In the genomic region with DNA sequence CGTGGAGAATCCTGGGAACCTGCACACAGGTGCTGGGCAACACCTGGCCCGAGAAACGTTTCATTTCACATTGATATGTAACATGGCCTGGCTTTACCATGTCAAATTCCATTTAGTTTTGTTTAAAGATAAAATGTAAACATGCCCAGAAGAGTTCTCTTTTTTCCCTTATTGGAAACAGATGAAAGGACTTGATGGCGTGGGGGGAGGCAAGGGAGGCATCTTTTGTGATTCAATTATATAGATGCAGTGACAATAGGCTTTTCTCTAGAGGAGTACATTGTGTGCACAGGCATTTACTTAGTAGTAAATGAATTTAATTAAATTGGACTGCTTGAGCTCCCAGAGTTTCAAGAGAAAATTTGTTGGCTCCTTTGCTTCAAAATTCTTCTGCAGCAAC, we compare ENCODE assay signal across 24 cellular contexts.
"Had no signal": no experiment of that assay in that cellular context is flagged by ENCODE, and none has a peak within 500 bp of the region (broad histone marks: within the 10 kb centered on the region; RNA-seq: fewer than 3 reads in every experiment).

No MANE protein-coding gene starts in this region.

- H3K4me1 Mint-ChIP-seq: activated CD4-positive, alpha-beta T cell treated with anti-CD3 and anti-CD28 coated beads for 36 hours had no signal

- H3K4me3 Mint-ChIP-seq: activated CD4-positive, alpha-beta T cell treated with anti-CD3 and anti-CD28 coated beads for 36 hours; activated T-cell treated with anti-CD3 and anti-CD28 coated beads, Interleukin-2, amount 50 U/mL, for 72 hours; central memory CD8-positive, alpha-beta T cell; natural killer cell treated with Interleukin-12 subunit alpha and Interleukin-12 subunit beta and Interleukin-15 and Interleukin-18, amount 100 ng/mL, for 72 hours; stimulated activated memory B cell treated with anti-CD40 and anti-IgM and Interleukin-4, amounts not matched to agents 10 μg/mL and 1 μg/mL and 100 μg/mL, for 72 hours; T-helper 2 cell treated with Interferon-gamma antibody and Interleukin-4, amounts not matched to agents 5 μg/mL and 100 μg/mL, for 36 hours had no signal

- H3K4me1 ChIP-seq: right lobe of liver had no signal

- DNase-seq: activated CD4-positive, alpha-beta T cell treated with anti-CD3 and anti-CD28 coated beads for 36 hours; activated CD4-positive, CD25-positive, alpha-beta regulatory T cell; activated naive CD4-positive, alpha-beta T cell; activated T-cell treated with anti-CD3 and anti-CD28 coated beads for 4 hours; activated T-cell treated with anti-CD3 and anti-CD28 coated beads, Interleukin-2, amount 50 U/mL, for 72 hours; anterior cingulate cortex; dermis blood vessel endothelial cell; effector CD4-positive, alpha-beta T cell; islet precursor cell; left ventricle myocardium inferior; mesendoderm; right lobe of liver; stimulated activated CD4-positive, alpha-beta T cell treated with anti-CD3 and anti-CD28 coated beads, Interleukin-12 subunit alpha, Interleukin-12 subunit beta, amount 100 ng/mL, for 4 hours; stimulated activated CD4-positive, alpha-beta T cell treated with anti-CD3 and anti-CD28 coated beads, Interleukin-4, amount 100 ng/mL, for 4 hours; stimulated activated CD8-positive, alpha-beta memory T cell treated with anti-CD3 and anti-CD28 coated beads, Interleukin-4, amount 100 ng/mL, for 48 hours; stomach; tibial artery had no signal

- H3K27ac Mint-ChIP-seq: activated CD4-positive, alpha-beta T cell treated with anti-CD3 and anti-CD28 coated beads for 36 hours; activated naive CD4-positive, alpha-beta T cell treated with anti-CD3 and anti-CD28 coated beads, Interleukin-2, amount 50 U/mL, for 72 hours; activated T-cell treated with anti-CD3 and anti-CD28 coated beads, Interleukin-2, amount 50 U/mL, for 72 hours; natural killer cell treated with Interleukin-12 subunit alpha and Interleukin-12 subunit beta and Interleukin-15 and Interleukin-18, amount 100 ng/mL, for 72 hours; stimulated activated memory B cell treated with anti-CD40 and anti-IgM and Interleukin-4, amounts not matched to agents 10 μg/mL and 1 μg/mL and 100 μg/mL, for 72 hours; T-helper 2 cell treated with Interferon-gamma antibody and Interleukin-4, amounts not matched to agents 5 μg/mL and 100 μg/mL, for 36 hours had no signal

- H3K27ac ChIP-seq: epithelial cell of prostate, left ventricle myocardium inferior, right lobe of liver, stomach, tibial artery had no signal

- H3K27me3 ChIP-seq: right lobe of liver had no signal

- H3K9me3 ChIP-seq: left ventricle myocardium inferior, right lobe of liver, stomach, tibial artery had no signal

- H3K36me3 ChIP-seq: left ventricle myocardium inferior, right lobe of liver, stomach, tibial artery had no signal

- H3K9me3 Mint-ChIP-seq: activated naive CD4-positive, alpha-beta T cell treated with anti-CD3 and anti-CD28 coated beads, Interleukin-2, amount 50 U/mL, for 72 hours; central memory CD8-positive, alpha-beta T cell; natural killer cell treated with Interleukin-12 subunit alpha and Interleukin-12 subunit beta and Interleukin-15 and Interleukin-18, amount 100 ng/mL, for 72 hours; stimulated activated memory B cell treated with anti-CD40 and anti-IgM and Interleukin-4, amounts not matched to agents 10 μg/mL and 1 μg/mL and 100 μg/mL, for 72 hours; T-helper 2 cell treated with Interferon-gamma antibody and Interleukin-4, amounts not matched to agents 5 μg/mL and 100 μg/mL, for 36 hours had no signal

- H3K4me3 ChIP-seq: left ventricle myocardium inferior, lung, right lobe of liver, stomach, tibial artery had no signal

- H3K36me3 Mint-ChIP-seq: activated naive CD4-positive, alpha-beta T cell treated with anti-CD3 and anti-CD28 coated beads, Interleukin-2, amount 50 U/mL, for 72 hours; natural killer cell treated with Interleukin-12 subunit alpha and Interleukin-12 subunit beta and Interleukin-15 and Interleukin-18, amount 100 ng/mL, for 72 hours; stimulated activated memory B cell treated with anti-CD40 and anti-IgM and Interleukin-4, amounts not matched to agents 10 μg/mL and 1 μg/mL and 100 μg/mL, for 72 hours had no signal
